ENCODE assay signal across 8 cellular contexts in the genomic region with DNA sequence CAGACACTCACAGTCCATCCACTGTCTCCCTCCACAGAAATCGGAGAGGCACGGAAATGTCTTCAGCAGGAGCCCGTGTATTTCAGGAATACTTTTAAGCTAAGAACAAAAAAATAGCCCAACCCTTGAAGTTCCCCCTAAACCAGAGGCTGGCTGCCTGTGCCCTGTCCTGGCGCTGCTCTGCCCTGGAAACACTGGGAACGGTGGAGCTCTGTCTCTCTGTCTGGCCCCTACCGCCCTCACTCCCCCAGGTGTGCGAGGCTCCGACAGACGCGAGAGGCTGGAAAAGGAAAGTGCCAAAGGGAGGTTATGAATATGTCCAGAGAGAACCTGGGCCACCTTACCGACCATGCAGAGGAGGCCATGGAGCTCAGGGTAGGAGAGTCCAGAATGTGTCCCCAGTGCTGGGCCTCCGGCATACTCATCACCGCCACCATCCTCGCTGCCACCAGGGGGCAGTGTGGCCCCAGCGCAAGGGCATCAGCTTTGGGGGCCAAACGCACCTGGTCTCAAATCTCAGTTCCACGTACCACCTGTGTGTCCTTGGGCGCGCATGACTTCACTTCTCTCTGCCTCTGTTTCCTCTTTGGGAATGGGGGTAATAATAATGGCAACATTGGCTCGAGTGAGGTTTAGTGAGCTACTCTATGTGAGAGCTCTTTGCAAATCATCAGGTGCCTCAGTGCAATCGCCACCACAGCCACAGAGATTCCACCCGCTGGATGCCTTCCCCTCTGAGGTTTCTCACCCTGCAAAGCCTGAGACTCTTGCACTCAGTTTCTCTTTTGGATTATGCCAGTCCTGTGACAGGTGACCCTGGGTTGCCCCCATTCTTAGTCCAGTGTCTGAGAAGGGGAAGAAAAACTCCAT. TPM values are rescaled to one million over a fixed set of nuclear protein-coding genes. Genes with fewer than 3 reads are reported as not detected.
A peak's percentile ranks its signal among the peaks of the same experiment; 100 is the strongest.
DNase-seq lines count a peak whose midpoint lies in the region; ATAC-seq, FAIRE-seq and TF ChIP-seq lines count a peak whose summit lies in the region.

No MANE protein-coding gene starts in this region.

- H3K27ac Mint-ChIP-seq in activated T-helper 1 cell treated with anti-CD3 and anti-CD28 coated beads, Interleukin-12 subunit alpha, Interleukin-12 subunit beta, Interleukin-2, Interleukin-4 antibody, amounts not matched to agents 30 ng/mL and 10 ng/mL and 1 ng/mL, durations not matched to agents 14 hours and 24 hours and 36 hours = no peak overlapping the region
- H3K27ac Mint-ChIP-seq in type B pancreatic cell = no peak overlapping the region

- no peaks in the 10 kb centered on the region for H3K9me2 ChIP-seq in PC-3 (replicated peaks; ENCODE audit: low read length)

- DNase-seq in Ammon's horn (ENCODE audit: low spot score) (peak; percentile 55), PC-3 (peak; percentile 73), frontal cortex (ENCODE audit: low spot score in 2 of 2) (peak; percentile 15 to 56), type B pancreatic cell (ENCODE audit: extremely low spot score, unreplicated experiment) (peak; percentile 76), cerebellar nuclear complex (lab: John Stamatoyannopoulos, UW) (no peak)
- DNase-seq in activated T-helper 1 cell treated with anti-CD3 and anti-CD28 coated beads, Interleukin-12 subunit alpha, Interleukin-12 subunit beta, Interleukin-2, Interleukin-4 antibody, amounts not matched to agents 30 ng/mL and 10 ng/mL and 1 ng/mL, durations not matched to agents 14 hours and 24 hours and 36 hours (ENCODE audit: low spot score) = peak; percentile 70

- intact Hi-C loops in PC-3 (cut with micrococcal nuclease) = loop anchor here (1.0 kb wide), 1 partner anchor 108 kb away; no protein-coding TSS in a partner anchor
- intact Hi-C loops in activated T-helper 1 cell treated with anti-CD3 and anti-CD28 coated beads, Interleukin-12 subunit alpha, Interleukin-12 subunit beta, Interleukin-2, Interleukin-4 antibody, amounts not matched to agents 30 ng/mL and 10 ng/mL and 1 ng/mL, durations not matched to agents 14 hours and 24 hours and 36 hours (cut with micrococcal nuclease) = loop anchor here (1.0 to 10.0 kb wide), 6 partner anchors 65 to 548 kb away; partner anchors contain the start of genes POLD3, SPCS2 and XRRA1

- H3F3A ChIP-seq in PC-3 (ENCODE audit: low read length, unreplicated experiment) = no peaks in the 10 kb centered on the region

- H3K4me3 ChIP-seq in PC-3 (ENCODE audit: low read length) (no peak overlapping the region), parathyroid adenoma (ENCODE audit: low read depth, low read length) (no peak overlapping the region)

- FAIRE-seq in frontal cortex (lab: Jason Lieb, UNC) = no peak

- CTCF ChIA-PET in PC-3 (lab: Charles Lee) = interaction anchor here (0.7 to 2.8 kb wide), 7 partner anchors 64 to 211 kb away, joined by 4 to 38 read pairs (median 6); no protein-coding TSS in a partner anchor

- peaks cover 11% of the 10 kb centered on the region for H3K4me1 ChIP-seq in PC-3 (ENCODE audit: insufficient read depth, low read length)
- H3K4me1 ChIP-seq in parathyroid adenoma = no peaks in the 10 kb centered on the region

- H3K27ac ChIP-seq in PC-3 (ENCODE audit: low read length) = no peak overlapping the region
- no peak overlapping the region for H3K27ac ChIP-seq in parathyroid adenoma

- ATAC-seq in GM18909 (IDR thresholded peaks at IDR 0.05; ENCODE audit: poor library complexity, unreplicated experiment) = peak; percentile 46
- ATAC-seq in PC-3 = peak; percentile 37

- H3K79me2 ChIP-seq in PC-3 (ENCODE audit: low read length) (no peaks in the 10 kb centered on the region), parathyroid adenoma (no peaks in the 10 kb centered on the region)

- no peak overlapping the region for H2AFZ ChIP-seq in PC-3 (ENCODE audit: low read length)
- no peak overlapping the region for H2AFZ ChIP-seq in parathyroid adenoma

- H3K36me3 ChIP-seq in PC-3 (ENCODE audit: low read depth, low read length) = no peaks in the 10 kb centered on the region
- H3K36me3 ChIP-seq in parathyroid adenoma (ENCODE audit: control insufficient read depth, insufficient read depth, low read length) = no peaks in the 10 kb centered on the region

- H3K9ac ChIP-seq in PC-3 (ENCODE audit: low read length) (no peak overlapping the region), parathyroid adenoma (no peak overlapping the region)

- peaks cover 44% of the 10 kb centered on the region for H3K4me1 Mint-ChIP-seq in activated T-helper 1 cell treated with anti-CD3 and anti-CD28 coated beads, Interleukin-12 subunit alpha, Interleukin-12 subunit beta, Interleukin-2, Interleukin-4 antibody, amounts not matched to agents 30 ng/mL and 10 ng/mL and 1 ng/mL, durations not matched to agents 14 hours and 24 hours and 36 hours (ENCODE audit: low read depth)
- H3K4me1 Mint-ChIP-seq in type B pancreatic cell (ENCODE audit: unreplicated experiment) = peaks cover 3% of the 10 kb centered on the region

- H3K27me3 Mint-ChIP-seq in activated T-helper 1 cell treated with anti-CD3 and anti-CD28 coated beads, Interleukin-12 subunit alpha, Interleukin-12 subunit beta, Interleukin-2, Interleukin-4 antibody, amounts not matched to agents 30 ng/mL and 10 ng/mL and 1 ng/mL, durations not matched to agents 14 hours and 24 hours and 36 hours (ENCODE audit: insufficient read depth) = peaks cover 15% of the 10 kb centered on the region
- H3K27me3 Mint-ChIP-seq in type B pancreatic cell = peaks cover 42% of the 10 kb centered on the region

- TF ChIP-seq CTCF in PC-3 (conservative IDR thresholded peaks at IDR 0.05; ENCODE audit: low read depth, low read length) (peak; percentile 98), parathyroid adenoma (IDR thresholded peaks at IDR 0.05) (peak; percentile 82), type B pancreatic cell (conservative IDR thresholded peaks at IDR 0.05) (peak; percentile 94)

- H3K9me3 ChIP-seq in PC-3 (ENCODE audit: low read length) = no peaks in the 10 kb centered on the region
- H3K9me3 ChIP-seq in parathyroid adenoma (ENCODE audit: control insufficient read depth, low read length) = no peaks in the 10 kb centered on the region

- peaks cover 28% of the 10 kb centered on the region for H3K27me3 ChIP-seq in PC-3 (ENCODE audit: low read length)
- H3K27me3 ChIP-seq in parathyroid adenoma (ENCODE audit: control insufficient read depth, insufficient read depth, low read length) = no peaks in the 10 kb centered on the region

- H4K20me1 ChIP-seq in PC-3 (ENCODE audit: low read length) = no peaks in the 10 kb centered on the region

- POLR2A ChIA-PET in PC-3 (lab: Charles Lee; ENCODE audit: unreplicated experiment) = no interaction called here

- H3K36me3 Mint-ChIP-seq in activated T-helper 1 cell treated with anti-CD3 and anti-CD28 coated beads, Interleukin-12 subunit alpha, Interleukin-12 subunit beta, Interleukin-2, Interleukin-4 antibody, amounts not matched to agents 30 ng/mL and 10 ng/mL and 1 ng/mL, durations not matched to agents 14 hours and 24 hours and 36 hours (ENCODE audit: low read depth) = peaks cover 2% of the 10 kb centered on the region
- H3K36me3 Mint-ChIP-seq in type B pancreatic cell = no peaks in the 10 kb centered on the region

- no peak overlapping the region for H3K4me3 Mint-ChIP-seq in activated T-helper 1 cell treated with anti-CD3 and anti-CD28 coated beads, Interleukin-12 subunit alpha, Interleukin-12 subunit beta, Interleukin-2, Interleukin-4 antibody, amounts not matched to agents 30 ng/mL and 10 ng/mL and 1 ng/mL, durations not matched to agents 14 hours and 24 hours and 36 hours
- H3K4me3 Mint-ChIP-seq in type B pancreatic cell = no peak overlapping the region

- H3K4me2 ChIP-seq in PC-3 (ENCODE audit: low read length) = no peak overlapping the region
- no peak overlapping the region for H3K4me2 ChIP-seq in parathyroid adenoma (ENCODE audit: low read length)

- BruUV-seq in PC-3 (replicated peaks; lab: Mats Ljungman, UMichigan) = no TSS peak

- H3K9me3 Mint-ChIP-seq in activated T-helper 1 cell treated with anti-CD3 and anti-CD28 coated beads, Interleukin-12 subunit alpha, Interleukin-12 subunit beta, Interleukin-2, Interleukin-4 antibody, amounts not matched to agents 30 ng/mL and 10 ng/mL and 1 ng/mL, durations not matched to agents 14 hours and 24 hours and 36 hours = no peaks in the 10 kb centered on the region
- no peaks in the 10 kb centered on the region for H3K9me3 Mint-ChIP-seq in type B pancreatic cell

RNA-seq across cellular contexts. Expression of gene SLCO2B1, which starts 10.4 kb away (rescaled TPM):
- not detected in 2 replicates for total RNA-seq in PC-3 (2014; rRNA removed)
- total RNA-seq in activated T-helper 1 cell treated with anti-CD3 and anti-CD28 coated beads, Interleukin-12 subunit alpha, Interleukin-12 subunit beta, Interleukin-2, Interleukin-4 antibody, amounts not matched to agents 30 ng/mL and 10 ng/mL and 1 ng/mL, durations not matched to agents 14 hours and 24 hours and 36 hours = not detected in 2 replicates
- total RNA-seq in frontal cortex = 5.7 TPM
- total RNA-seq in type B pancreatic cell (ENCODE audit: low replicate concordance) = 5.6 and 23.5 TPM in 2 replicates

RNA-seq across cellular contexts. Expression of gene OR2AT4, which starts 43.8 kb away (rescaled TPM):
- not detected in 2 replicates for total RNA-seq in PC-3 (2014; rRNA removed)
- not detected in 2 replicates for total RNA-seq in activated T-helper 1 cell treated with anti-CD3 and anti-CD28 coated beads, Interleukin-12 subunit alpha, Interleukin-12 subunit beta, Interleukin-2, Interleukin-4 antibody, amounts not matched to agents 30 ng/mL and 10 ng/mL and 1 ng/mL, durations not matched to agents 14 hours and 24 hours and 36 hours
- total RNA-seq in frontal cortex = not detected
- total RNA-seq in type B pancreatic cell (ENCODE audit: low replicate concordance) = not detected in 2 replicates

Comparison
In these comparisons a context has a peak if more than half of its experiments do, and no peak if none do; other contexts are left out.
1. DNase-seq: peak in Ammon's horn (single experiment), PC-3 (single experiment), activated T-helper 1 cell treated with anti-CD3 and anti-CD28 coated beads, Interleukin-12 subunit alpha, Interleukin-12 subunit beta, Interleukin-2, Interleukin-4 antibody, amounts not matched to agents 30 ng/mL and 10 ng/mL and 1 ng/mL, durations not matched to agents 14 hours and 24 hours and 36 hours (single experiment), frontal cortex (2 of 2) and type B pancreatic cell (single experiment); none in cerebellar nuclear complex (0 of 2).
2. Peak in every context shown above with its lines, with median percentiles within 50 percentile points of each other: CTCF ChIP-seq.